Comparison of ENCODE assay signal across 8 cellular contexts in the genomic region with DNA sequence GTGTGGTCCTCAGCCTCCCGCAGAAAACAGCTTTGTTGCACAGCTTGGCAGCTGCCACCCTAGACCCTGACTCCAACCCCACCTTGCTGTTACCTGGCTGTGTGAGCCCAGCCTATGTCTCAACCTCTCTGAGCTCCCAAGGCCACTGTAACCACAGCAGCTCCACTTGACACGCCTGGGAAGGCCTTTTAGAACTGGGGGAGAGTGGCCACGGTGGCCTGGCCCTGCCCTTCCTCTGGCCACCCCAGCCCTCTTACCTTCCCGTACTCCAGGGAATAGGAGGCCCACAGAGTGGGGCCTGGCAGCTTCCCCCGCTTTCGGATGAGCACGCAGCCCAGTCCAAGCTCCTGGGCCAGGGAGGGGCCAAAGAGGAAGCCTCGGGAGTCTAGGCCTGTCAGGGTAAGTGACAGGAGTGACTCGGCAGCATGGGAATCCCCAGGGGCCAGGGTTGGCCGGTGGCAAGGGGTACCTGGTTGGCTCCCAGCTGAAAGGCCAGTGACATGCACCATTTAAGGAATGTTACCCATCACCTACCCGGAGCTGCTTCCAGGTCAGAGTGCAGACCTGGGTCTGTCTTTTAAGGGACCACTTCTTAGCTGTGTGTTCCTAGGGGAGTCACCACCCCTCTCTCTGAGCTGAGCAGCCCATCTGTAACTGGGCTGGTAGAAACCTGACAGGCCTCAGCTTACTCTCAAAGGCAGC. TPM values are rescaled to one million over a fixed set of nuclear protein-coding genes. Genes with fewer than 3 reads are reported as not detected.
DNase-seq lines count a peak whose midpoint lies in the region; ATAC-seq, FAIRE-seq and TF ChIP-seq lines count a peak whose summit lies in the region.

No MANE protein-coding gene starts in this region.

- no peak for FAIRE-seq in bronchial epithelial cell (lab: Jason Lieb, UNC)

- peak overlapping the region; percentile 99 for H3K9ac ChIP-seq in NT2/D1 (ENCODE audit: insufficient read length, low read depth)

- peak overlapping the region; percentile 82 to 97 (median 91) for H3K4me3 Mint-ChIP-seq in naive thymus-derived CD8-positive, alpha-beta T cell

- TF ChIP-seq CTCF in GM12875 (IDR thresholded peaks at IDR 0.05; ENCODE audit: borderline replicate concordance, insufficient read depth, low read depth, low read length), result no peak
- no peak for TF ChIP-seq CTCF in bronchial epithelial cell (IDR thresholded peaks at IDR 0.05; ENCODE audit: insufficient read depth, low read length, severe bottlenecking)

- H3K36me3 Mint-ChIP-seq in naive thymus-derived CD8-positive, alpha-beta T cell, result peaks cover 0 to 12% (median 0%) of the 10 kb centered on the region in 3 donors

- H3K4me3 ChIP-seq in GM12875 (ENCODE audit: low read depth, low read length) (peak overlapping the region; percentile 94), NT2/D1 (ENCODE audit: insufficient read length, low read depth) (peak overlapping the region; percentile 89), bronchial epithelial cell (ENCODE audit: low read depth, low read length) (peak overlapping the region; percentile 89)

- H3K9me3 Mint-ChIP-seq in naive thymus-derived CD8-positive, alpha-beta T cell, result no peaks in the 10 kb centered on the region

- H3K4me1 Mint-ChIP-seq in naive thymus-derived CD8-positive, alpha-beta T cell, result peaks cover 3 to 26% (median 22%) of the 10 kb centered on the region in 4 donors

- no peaks in the 10 kb centered on the region for H3K9me3 ChIP-seq in NT2/D1 (ENCODE audit: insufficient read depth, low read length)

- ATAC-seq in naive thymus-derived CD8-positive, alpha-beta T cell, result no peak
- ATAC-seq in HG03280 (IDR thresholded peaks at IDR 0.05; ENCODE audit: unreplicated experiment), result no peak

- H3K27me3 Mint-ChIP-seq in naive thymus-derived CD8-positive, alpha-beta T cell, result no peaks in the 10 kb centered on the region

- POLR2A ChIA-PET in naive thymus-derived CD8-positive, alpha-beta T cell (lab: Charles Lee), result interaction anchor here (0.8 to 5.4 kb wide), 9 partner anchors 10 to 404 kb away, joined by 3 to 59 read pairs (median 16); a partner anchor contains a TSS

- H3K27ac Mint-ChIP-seq in naive thymus-derived CD8-positive, alpha-beta T cell, result peak overlapping the region in 7 of 10 donors; percentile 41 to 99 (median 91)

- peaks cover 36% of the 10 kb centered on the region for H3K4me1 ChIP-seq in NT2/D1 (ENCODE audit: insufficient read depth, insufficient read length)

- DNase-seq in NT2/D1 (ENCODE audit: low read depth, low spot score) (no peak), bronchial epithelial cell (ENCODE audit: low read depth) (no peak), NCI-H748 (lab: John Stamatoyannopoulos, UW; ENCODE audit: unreplicated experiment) (no peak), inferior parietal cortex (ENCODE audit: extremely low spot score) (no peak), D341Med (ENCODE audit: low spot score) (no peak)
- no peak for DNase-seq in naive thymus-derived CD8-positive, alpha-beta T cell

- no peaks in the 10 kb centered on the region for H3K27me3 ChIP-seq in NT2/D1 (ENCODE audit: insufficient read depth, insufficient read length)
- H3K27me3 ChIP-seq in bronchial epithelial cell (ENCODE audit: control insufficient read depth, insufficient read depth, low read length), result no peaks in the 10 kb centered on the region

- H3K36me3 ChIP-seq in NT2/D1 (ENCODE audit: insufficient read depth, insufficient read length, low read length) (peaks cover 60% of the 10 kb centered on the region), bronchial epithelial cell (ENCODE audit: control insufficient read depth, insufficient read depth, low read length) (peaks cover 12% of the 10 kb centered on the region)

RNA-seq across cellular contexts. Expression of a gene that starts 1.4 kb away (rescaled TPM):
- 153 and 154 TPM in 2 replicates for total RNA-seq in bronchial epithelial cell
- 100 to 1,000 TPM; 174 to 183 TPM for total RNA-seq in naive thymus-derived CD8-positive, alpha-beta T cell
- 100 to 1,000 TPM; 428 to 492 (median 431) TPM for polyA plus RNA-seq in naive thymus-derived CD8-positive, alpha-beta T cell

RNA-seq across cellular contexts. Expression of a gene that starts 6.7 kb away (rescaled TPM):
- total RNA-seq in bronchial epithelial cell, result 0.26 TPM in 2 replicates
- total RNA-seq in naive thymus-derived CD8-positive, alpha-beta T cell, result under 1 TPM in 1 of 2 experiments, not detected in 1; 0.74 TPM
- under 1 TPM; 0.13 to 0.46 (median 0.26) TPM for polyA plus RNA-seq in naive thymus-derived CD8-positive, alpha-beta T cell

RNA-seq across cellular contexts. Expression of a gene that starts 25.3 kb away (rescaled TPM):
- total RNA-seq in bronchial epithelial cell, result 98.2 and 224 TPM in 2 replicates
- 10 to 100 TPM; 90.0 to 94.5 TPM for total RNA-seq in naive thymus-derived CD8-positive, alpha-beta T cell
- 1 to 10 TPM; 2.4 to 8.4 (median 5.7) TPM for polyA plus RNA-seq in naive thymus-derived CD8-positive, alpha-beta T cell

RNA-seq across cellular contexts. Expression of a gene that starts 46.4 kb away (rescaled TPM):
- 15.5 and 16.3 TPM in 2 replicates for total RNA-seq in bronchial epithelial cell
- 10 to 100 TPM; 48.6 to 53.5 TPM for total RNA-seq in naive thymus-derived CD8-positive, alpha-beta T cell
- polyA plus RNA-seq in naive thymus-derived CD8-positive, alpha-beta T cell, result 10 to 100 TPM in 2 of 3 donors, 1 to 10 TPM in 1; 7.8 to 11.9 (median 11.8) TPM

RNA-seq across cellular contexts. Expression of a gene that starts 46.6 kb away (rescaled TPM):
- total RNA-seq in bronchial epithelial cell, result 47.5 and 65.0 TPM in 2 replicates
- 10 to 100 TPM; 70.0 to 76.3 TPM for total RNA-seq in naive thymus-derived CD8-positive, alpha-beta T cell
- polyA plus RNA-seq in naive thymus-derived CD8-positive, alpha-beta T cell, result 10 to 100 TPM; 81.8 to 86.5 (median 82.1) TPM
